ENCODE assay signal across 27 cellular contexts in genomic region chr17:40260528-40260927, GRCh38.
"Had no signal": no experiment of that assay in that cellular context is flagged by ENCODE, and none has a peak within 500 bp of the region (broad histone marks: within the 10 kb centered on the region; RNA-seq: fewer than 3 reads in every experiment).

No MANE protein-coding gene starts in this region.

- H3K9me3 ChIP-seq: breast epithelium, MG63, SJCRH30, SK-N-SH had no signal

- H3K4me1 ChIP-seq: breast epithelium, SJCRH30 had no signal

- H3K27me3 Mint-ChIP-seq: activated CD8-positive, alpha-beta T cell treated with anti-CD3 and anti-CD28 coated beads for 36 hours; activated naive CD8-positive, alpha-beta T cell treated with anti-CD3 and anti-CD28 coated beads for 36 hours had no signal

- H3K27me3 ChIP-seq: breast epithelium, MG63, SJCRH30 had no signal

- H3K27ac Mint-ChIP-seq: activated CD8-positive, alpha-beta T cell treated with anti-CD3 and anti-CD28 coated beads for 36 hours; activated naive CD8-positive, alpha-beta T cell treated with anti-CD3 and anti-CD28 coated beads for 36 hours; activated T-helper 1 cell treated with anti-CD3 and anti-CD28 coated beads, Interleukin-12 subunit alpha, Interleukin-12 subunit beta, Interleukin-2, Interleukin-4 antibody, amounts not matched to agents 30 ng/mL and 10 ng/mL and 1 ng/mL, durations not matched to agents 14 hours and 24 hours and 36 hours had no signal

- H3K4me3 ChIP-seq: breast epithelium, MG63, SJCRH30 had no signal

- DNase-seq: activated CD4-positive, alpha-beta T cell treated with anti-CD3 and anti-CD28 coated beads for 4 hours; activated CD8-positive, alpha-beta memory T cell treated with anti-CD3 and anti-CD28 coated beads, Interleukin-2, amount 50 U/mL, for 4 hours; activated CD8-positive, alpha-beta T cell treated with anti-CD3 and anti-CD28 coated beads for 36 hours; activated effector memory CD4-positive, alpha-beta T cell treated with anti-CD3 and anti-CD28 coated beads, Interleukin-2, amount 50 U/mL, for 16 hours; activated naive CD4-positive, alpha-beta T cell treated with Interleukin-2 at 50 U/mL for 16 hours; activated naive CD8-positive, alpha-beta T cell treated with anti-CD3 and anti-CD28 coated beads for 36 hours; central memory CD4-positive, alpha-beta T cell; MG63; MV-4-11; NCI-H1092 treated with DMSO at 0.1 percent for 48 hours; NCI-H1417 treated with DMSO at 0.1 percent for 48 hours; NCI-H1694; NCI-H2029; NCI-H2107; NCI-H2171 treated with DMSO at 0.1 percent for 48 hours; NCI-H226; NCI-H526; NK-92 treated with Interleukin-12 subunit alpha and Interleukin-12 subunit beta, amount 100 ng/mL, for 24 hours; OCI-M1; Right ventricle myocardium superior; RPMI8226; SJCRH30; SK-N-SH had no signal

- ATAC-seq: activated CD4-positive, CD25-positive, alpha-beta regulatory T cell treated with anti-CD3 and anti-CD28 coated beads, Interleukin-2, amount 50 U/mL, for 24 hours; activated CD8-positive, alpha-beta T cell treated with anti-CD3 and anti-CD28 coated beads for 36 hours; Panc1 had no signal

- H3K4me3 Mint-ChIP-seq: activated CD8-positive, alpha-beta T cell treated with anti-CD3 and anti-CD28 coated beads for 36 hours; activated naive CD8-positive, alpha-beta T cell treated with anti-CD3 and anti-CD28 coated beads for 36 hours; activated T-helper 1 cell treated with anti-CD3 and anti-CD28 coated beads, Interleukin-12 subunit alpha, Interleukin-12 subunit beta, Interleukin-2, Interleukin-4 antibody, amounts not matched to agents 30 ng/mL and 10 ng/mL and 1 ng/mL, durations not matched to agents 14 hours and 24 hours and 36 hours had no signal

- H3K9me3 Mint-ChIP-seq: activated CD8-positive, alpha-beta T cell treated with anti-CD3 and anti-CD28 coated beads for 36 hours; activated naive CD8-positive, alpha-beta T cell treated with anti-CD3 and anti-CD28 coated beads for 36 hours; activated T-helper 1 cell treated with anti-CD3 and anti-CD28 coated beads, Interleukin-12 subunit alpha, Interleukin-12 subunit beta, Interleukin-2, Interleukin-4 antibody, amounts not matched to agents 30 ng/mL and 10 ng/mL and 1 ng/mL, durations not matched to agents 14 hours and 24 hours and 36 hours had no signal
